23 cellular contexts compared by ENCODE assay signal in the genomic region with DNA sequence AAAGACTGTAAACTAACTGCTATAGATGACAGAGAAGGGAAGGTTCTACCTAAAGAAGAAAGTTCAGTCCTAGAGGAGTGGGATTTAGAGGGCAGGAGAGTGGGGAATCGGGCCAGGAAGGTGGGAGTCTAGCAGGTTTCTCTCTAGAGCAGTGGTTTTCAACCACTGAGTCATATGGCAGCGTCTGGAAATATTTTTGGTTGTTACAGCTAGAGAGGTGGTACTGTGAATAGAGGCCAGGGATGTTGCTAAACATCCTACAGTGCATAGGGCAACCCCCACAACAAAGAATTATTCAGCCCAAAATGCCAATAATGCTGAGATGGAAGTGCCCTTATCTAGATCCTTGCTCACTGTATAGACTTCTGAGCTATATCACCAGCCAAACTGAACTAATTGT. TPM values are rescaled to one million over a fixed set of nuclear protein-coding genes. Genes with fewer than 3 reads are reported as not detected.
A peak's percentile ranks its signal among the peaks of the same experiment; 100 is the strongest.
DNase-seq lines count a peak whose midpoint lies in the region; ATAC-seq, FAIRE-seq and TF ChIP-seq lines count a peak whose summit lies in the region.
"Had no signal": no experiment of that assay in that cellular context is flagged by ENCODE, and none has a peak within 500 bp of the region (broad histone marks: within the 10 kb centered on the region; RNA-seq: fewer than 3 reads in every experiment).

No MANE protein-coding gene starts in this region.

- TF ChIP-seq EP300 in HepG2 (IDR thresholded peaks at IDR 0.05; ENCODE audit: low read depth in 2 of 2, low read length in 2 of 2) (no peak), HepG2 (CRISPR knock-in tag; IDR thresholded peaks at IDR 0.05; ENCODE audit: borderline replicate concordance) (no peak)

- H2BK120ac ChIP-seq in neuronal stem cell (ENCODE audit: low read depth, low read length), result no peak overlapping the region

- H3K9me3 ChIP-seq in neuronal stem cell (replicated peaks in 1 of 2; ENCODE audit: control insufficient read depth in 2 of 2, insufficient read depth in 1 of 2, low read depth in 1 of 2, low read length in 2 of 2) (peaks cover 1 to 5% of the 10 kb centered on the region in 2 donors), HepG2 (ENCODE audit: low read length) (peaks cover 5% of the 10 kb centered on the region; the same call in 1 of the 2 replicates)
- H3K9me3 ChIP-seq: breast epithelium, pancreas, right atrium auricular region had no signal

- no peak overlapping the region for H3K4me3 ChIP-seq in neuronal stem cell (ENCODE audit: low read length in 2 of 2)
- no peak overlapping the region for H3K4me3 ChIP-seq in HepG2 (replicated peaks in 1 of 3; ENCODE audit: insufficient read depth in 1 of 3, low read depth in 2 of 3, low read length in 3 of 3)
- H3K4me3 ChIP-seq: A549, breast epithelium, pancreas, right atrium auricular region had no signal

- H3K9ac ChIP-seq in neuronal stem cell (ENCODE audit: low read depth, low read length, poor library complexity) (no peak overlapping the region), HepG2 (ENCODE audit: insufficient read depth, low read depth, low read length) (no peak overlapping the region)

- no peak for TF ChIP-seq CTCF in HepG2 (CRISPR knock-in tag; IDR thresholded peaks at IDR 0.05)

- no peak for TF ChIP-seq POLR2A in HepG2 (IDR thresholded peaks at IDR 0.05; ENCODE audit: insufficient read depth in 1 of 2, low read depth in 2 of 2, low read length in 2 of 2)

- H3K4me2 ChIP-seq in neuronal stem cell (ENCODE audit: insufficient read depth, low read length, poor library complexity, severe bottlenecking), result no peak overlapping the region
- no peak overlapping the region for H3K4me2 ChIP-seq in HepG2 (ENCODE audit: low read depth, low read length)
- H3K4me2 ChIP-seq: A549 had no signal

- H3K27me3 ChIP-seq in neuronal stem cell (ENCODE audit: control insufficient read depth in 3 of 3, insufficient read depth in 3 of 3, low read depth in 1 of 3, low read length in 3 of 3), result no peaks in the 10 kb centered on the region
- H3K27me3 ChIP-seq in HepG2 (ENCODE audit: control insufficient read depth in 1 of 2, insufficient read depth in 2 of 2, low read length in 2 of 2), result no peaks in the 10 kb centered on the region
- H3K27me3 ChIP-seq: breast epithelium, pancreas, right atrium auricular region had no signal

- H2AK5ac ChIP-seq in neuronal stem cell (ENCODE audit: low read depth, low read length), result no peak overlapping the region

- no peak for DNase-seq in activated CD8-positive, alpha-beta memory T cell treated with anti-CD3 and anti-CD28 coated beads, Interleukin-2, amount 10 ng/mL, durations not matched to agents 7 days and 5 days
- DNase-seq in activated CD8-positive, alpha-beta memory T cell treated with anti-CD3 and anti-CD28 coated beads for 24 hours, result no peak
- DNase-seq in NCI-H226 (peak; percentile 50), amniotic epithelial cell (ENCODE audit: low read depth) (peak; percentile 83), neuronal stem cell (ENCODE audit: low spot score) (no peak), glomerular visceral epithelial cell (ENCODE audit: extremely low spot score) (no peak), HepG2 (ENCODE audit: low spot score) (no peak), D341Med (ENCODE audit: low spot score) (no peak)
- DNase-seq: activated CD4-positive, alpha-beta T cell treated with anti-CD3 and anti-CD28 coated beads, Interleukin-2, amount 50 U/mL, for 4 hours; cortex of kidney; mesendoderm; MV-4-11; naive B cell; NCI-H1694; NCI-H2171 treated with DMSO at 0.1 percent for 48 hours; NCI-H526; pancreas; stimulated activated CD4-positive, alpha-beta T cell treated with anti-CD3 and anti-CD28 coated beads, Interleukin-4, amount 100 ng/mL, for 4 hours; trophoblast cell; WERI-Rb-1 had no signal

- no peak overlapping the region for H4K91ac ChIP-seq in neuronal stem cell (ENCODE audit: low read depth, low read length, poor library complexity)

- peaks cover 31% of the 10 kb centered on the region for H3K4me1 Mint-ChIP-seq in activated CD8-positive, alpha-beta memory T cell treated with anti-CD3 and anti-CD28 coated beads, Interleukin-2, amount 10 ng/mL, durations not matched to agents 7 days and 5 days

- H3K18ac ChIP-seq in neuronal stem cell (ENCODE audit: low read length), result no peak overlapping the region

- no peak overlapping the region for H4K8ac ChIP-seq in neuronal stem cell (ENCODE audit: low read depth, low read length)

- CTCF ChIA-PET in activated CD8-positive, alpha-beta memory T cell treated with anti-CD3 and anti-CD28 coated beads, Interleukin-2, amount 10 ng/mL, durations not matched to agents 7 days and 5 days (lab: Charles Lee), result interaction anchor here (1.5 kb wide), 1 partner anchor 30 kb away, joined by 7 read pairs; no protein-coding TSS in a partner anchor
- CTCF ChIA-PET in HepG2 (lab: Yijun Ruan, JAX; ENCODE audit: low intra/inter-chr PET ratio, low total read pairs), result no interaction called here

- no peak overlapping the region for H3K14ac ChIP-seq in neuronal stem cell (ENCODE audit: low read length)

- no TSS peak for BruUV-seq in HepG2 (replicated peaks; lab: Mats Ljungman, UMichigan)

- intact Hi-C loops in HepG2 (cut with micrococcal nuclease; ENCODE audit: unreplicated experiment), result no loop called here

- in situ Hi-C loops in HepG2 (cut with HindIII; ENCODE audit: extremely low pct_ligation_motif_present, low pct_unique_long_range_greater_than_20kb), result no loop called here

- WGBS in neuronal stem cell (ENCODE audit: extremely low coverage in 2 of 2, insufficient read length in 2 of 2, insufficient replicate concordance in 1 of 2), 2 donors, result no CpG with 5 or more reads among the region's 2 CpGs
- 86% methylated on average over 2 of the region's 2 CpGs for WGBS in HepG2 (ENCODE audit: low lambda C conversion rate)

- no peak overlapping the region for H3K4ac ChIP-seq in neuronal stem cell (ENCODE audit: low read length)

- POLR2A ChIA-PET in HepG2 (lab: Yijun Ruan, JAX), result no interaction called here

- peaks cover 2% of the 10 kb centered on the region for H3K79me1 ChIP-seq in neuronal stem cell (ENCODE audit: low read depth, low read length)

- no peak overlapping the region for H2BK12ac ChIP-seq in neuronal stem cell (ENCODE audit: low read length)

- H2BK5ac ChIP-seq in neuronal stem cell (ENCODE audit: low read length), result no peak overlapping the region

- H2BK15ac ChIP-seq in neuronal stem cell (ENCODE audit: low read length), result no peak overlapping the region

- no peak for TF ChIP-seq RAD21 in HepG2 (CRISPR knock-in tag; IDR thresholded peaks at IDR 0.05)

- no peak for FAIRE-seq in HepG2 (lab: Jason Lieb, UNC)
- FAIRE-seq: A549 had no signal

- H2AFZ ChIP-seq in neuronal stem cell (ENCODE audit: low read length) (no peak overlapping the region), HepG2 (ENCODE audit: low read length) (no peak overlapping the region)

- H3K36me3 ChIP-seq in neuronal stem cell (replicated peaks in 1 of 2; ENCODE audit: control insufficient read depth in 2 of 2, insufficient read depth in 2 of 2, low read length in 2 of 2) (peaks cover 7 to 61% of the 10 kb centered on the region in 2 donors), HepG2 (replicated peaks in 1 of 2; ENCODE audit: control insufficient read depth in 1 of 2, insufficient read depth in 2 of 2, low read length in 2 of 2) (peaks cover 11 to 41% of the 10 kb centered on the region in 2 experiments)
- H3K36me3 ChIP-seq: breast epithelium had no signal

- peak; percentile 40 for ATAC-seq in activated CD8-positive, alpha-beta memory T cell treated with anti-CD3 and anti-CD28 coated beads, Interleukin-2, amount 10 ng/mL, durations not matched to agents 7 days and 5 days
- no peak for ATAC-seq in HepG2
- ATAC-seq: pancreas had no signal

- no peaks in the 10 kb centered on the region for H3K27me3 Mint-ChIP-seq in activated CD8-positive, alpha-beta memory T cell treated with anti-CD3 and anti-CD28 coated beads, Interleukin-2, amount 10 ng/mL, durations not matched to agents 7 days and 5 days
- H3K27me3 Mint-ChIP-seq: naive B cell had no signal

- H3K4me1 ChIP-seq in neuronal stem cell (ENCODE audit: control insufficient read depth in 2 of 2, insufficient read depth in 1 of 2, low read depth in 1 of 2, low read length in 2 of 2) (no peaks in the 10 kb centered on the region), HepG2 (ENCODE audit: insufficient read depth, low read length) (no peaks in the 10 kb centered on the region)
- H3K4me1 ChIP-seq: A549, breast epithelium, pancreas, right atrium auricular region had no signal

- no peak overlapping the region for H3K23ac ChIP-seq in neuronal stem cell (ENCODE audit: low read depth, low read length, poor library complexity)

- peaks cover 52% of the 10 kb centered on the region for H3K36me3 Mint-ChIP-seq in activated CD8-positive, alpha-beta memory T cell treated with anti-CD3 and anti-CD28 coated beads, Interleukin-2, amount 10 ng/mL, durations not matched to agents 7 days and 5 days

- H3K27ac Mint-ChIP-seq in activated CD8-positive, alpha-beta memory T cell treated with anti-CD3 and anti-CD28 coated beads, Interleukin-2, amount 10 ng/mL, durations not matched to agents 7 days and 5 days, result peak overlapping the region; percentile 58

- H4K20me1 ChIP-seq in HepG2 (ENCODE audit: insufficient read depth, low read length), result no peaks in the 10 kb centered on the region

- H3K27ac ChIP-seq in neuronal stem cell (replicated peaks; ENCODE audit: low read length) (peak overlapping the region; percentile 9), HepG2 (ENCODE audit: extremely low read length, insufficient read depth, low read length) (no peak overlapping the region)
- H3K27ac ChIP-seq: A549, breast epithelium, pancreas, right atrium auricular region, WERI-Rb-1 had no signal

- peaks cover 3% of the 10 kb centered on the region for H3K9me3 Mint-ChIP-seq in activated CD8-positive, alpha-beta memory T cell treated with anti-CD3 and anti-CD28 coated beads, Interleukin-2, amount 10 ng/mL, durations not matched to agents 7 days and 5 days (ENCODE audit: low read depth)

- H3K79me2 ChIP-seq in HepG2 (ENCODE audit: insufficient read depth, low read length), result peaks cover 4% of the 10 kb centered on the region

- H3K4me3 Mint-ChIP-seq in activated CD8-positive, alpha-beta memory T cell treated with anti-CD3 and anti-CD28 coated beads, Interleukin-2, amount 10 ng/mL, durations not matched to agents 7 days and 5 days, result no peak overlapping the region

RNA-seq across cellular contexts. Expression of gene ATP1B3, which starts 28.7 kb away (rescaled TPM):
- 100 to 1,000 TPM in 1 of 2 experiments, 10 to 100 TPM in 1; 94.9 to 135 TPM for total RNA-seq in activated CD8-positive, alpha-beta memory T cell treated with anti-CD3 and anti-CD28 coated beads, Interleukin-2, amount 10 ng/mL, durations not matched to agents 7 days and 5 days
- polyA plus RNA-seq in neuronal stem cell (2013, experiment 1 of 2), result 97.8 TPM
- 101 TPM for polyA plus RNA-seq in neuronal stem cell (2013, experiment 2 of 2)
- total RNA-seq in HepG2 (2016; rRNA removed; fragmentation: Illumina TruSeq; extraction: Trizol), result 61.6 and 84.3 TPM in 2 replicates
- total RNA-seq in HepG2 (2016; cell fraction: cytosol; rRNA removed; fragmentation: Illumina TruSeq; extraction: Trizol; ENCODE audit: low read depth), result 17.6 and 23.7 TPM in 2 replicates
- total RNA-seq in HepG2 (2016; cell fraction: insoluble cytoplasmic fraction; rRNA removed; fragmentation: Illumina TruSeq; extraction: Trizol), result 60.7 and 84.6 TPM in 2 replicates
- total RNA-seq in HepG2 (2016; cell fraction: membrane; rRNA removed; fragmentation: Illumina TruSeq; extraction: Trizol), result 41.4 and 48.2 TPM in 2 replicates
- 107 and 136 TPM in 2 replicates for total RNA-seq in HepG2 (2016; cell fraction: nucleus; rRNA removed; fragmentation: Illumina TruSeq; extraction: Trizol)
- polyA plus RNA-seq in HepG2 (2011; rRNA removed), result 65.8 and 93.6 TPM in 2 replicates
- 60.4 and 102 TPM in 2 replicates for polyA plus RNA-seq in HepG2 (2011; cell fraction: cytosol; rRNA removed)
- 27.5 and 41.2 TPM in 2 replicates for polyA plus RNA-seq in HepG2 (2011; cell fraction: nucleus; rRNA removed)
- polyA plus RNA-seq in HepG2 (2012), result 108 TPM in 2 replicates
- 33.3 and 33.4 TPM in 2 replicates for polyA plus RNA-seq in HepG2 (2016; cell fraction: cytosol; fragmentation: Illumina TruSeq; extraction: Trizol; ENCODE audit: low read depth)
- 90.6 and 101 TPM in 2 replicates for polyA plus RNA-seq in HepG2 (2016; cell fraction: insoluble cytoplasmic fraction; fragmentation: Illumina TruSeq; extraction: Trizol; ENCODE audit: low read depth)
- polyA plus RNA-seq in HepG2 (2016; cell fraction: membrane; fragmentation: Illumina TruSeq; extraction: Trizol; ENCODE audit: low read depth), result 46.3 and 50.2 TPM in 2 replicates
- polyA plus RNA-seq in HepG2 (2016; cell fraction: nucleus; fragmentation: Illumina TruSeq; extraction: Trizol; ENCODE audit: insufficient read depth, low read depth), result 276 and 302 TPM in 2 replicates
- polyA minus RNA-seq in HepG2 (2011; rRNA and poly(A)+ RNA removed; ENCODE audit: low replicate concordance), result 36.0 and 221 TPM in 2 replicates
- 33.3 and 35.0 TPM in 2 replicates for polyA minus RNA-seq in HepG2 (2011; cell fraction: cytosol; rRNA and poly(A)+ RNA removed)
- 20.1 and 20.8 TPM in 2 replicates for polyA minus RNA-seq in HepG2 (2011; cell fraction: nucleus; rRNA and poly(A)+ RNA removed)

Comparison
In these comparisons a context has a peak if more than half of its experiments do, and no peak if none do; other contexts are left out.
1. DNase-seq: peak in NCI-H226 (single experiment) and amniotic epithelial cell (single experiment); none in activated CD8-positive, alpha-beta memory T cell treated with anti-CD3 and anti-CD28 coated beads, Interleukin-2, amount 10 ng/mL, durations not matched to agents 7 days and 5 days (single experiment), activated CD8-positive, alpha-beta memory T cell treated with anti-CD3 and anti-CD28 coated beads for 24 hours (single experiment), neuronal stem cell (single experiment), glomerular visceral epithelial cell (single experiment), HepG2 (single experiment) and D341Med (single experiment).